1 cellular context compared by ENCODE assay signal in genomic region chr1:27398405-27399149, GRCh38.
TF ChIP-seq lines count a peak whose summit lies in the region.

No MANE protein-coding gene starts in this region.

TF ChIP-seq in K562, 482 proteins besides CTCF, POLR2A, EP300 and RAD21:
- TF ChIP-seq ZFP36 (IDR thresholded peaks at IDR 0.05; ENCODE audit: low read depth, low read length, partially characterized antibody) = peak; percentile 76
- peak; percentile 48 for TF ChIP-seq RBM22 (IDR thresholded peaks at IDR 0.05; ENCODE audit: low read depth, low read length, poor library complexity, severe bottlenecking)
- TF ChIP-seq POLR2G (IDR thresholded peaks at IDR 0.05; ENCODE audit: low read depth, low read length) = peak; percentile 68
- 0 out of 2 replicates have a peak, but pooled peaks have one; percentile 39 for TF ChIP-seq MED1 (CRISPR knock-in tag; IDR thresholded peaks at IDR 0.05; ENCODE audit: borderline replicate concordance)
- TF ChIP-seq HNRNPH1 (optimal IDR thresholded peaks at IDR 0.05; ENCODE audit: low read depth, low read length) = no peak
- TF ChIP-seq ETS1 (conservative IDR thresholded peaks at IDR 0.05; ENCODE audit: control insufficient read depth, low read depth, low read length) = no peak
